In the genomic region with DNA sequence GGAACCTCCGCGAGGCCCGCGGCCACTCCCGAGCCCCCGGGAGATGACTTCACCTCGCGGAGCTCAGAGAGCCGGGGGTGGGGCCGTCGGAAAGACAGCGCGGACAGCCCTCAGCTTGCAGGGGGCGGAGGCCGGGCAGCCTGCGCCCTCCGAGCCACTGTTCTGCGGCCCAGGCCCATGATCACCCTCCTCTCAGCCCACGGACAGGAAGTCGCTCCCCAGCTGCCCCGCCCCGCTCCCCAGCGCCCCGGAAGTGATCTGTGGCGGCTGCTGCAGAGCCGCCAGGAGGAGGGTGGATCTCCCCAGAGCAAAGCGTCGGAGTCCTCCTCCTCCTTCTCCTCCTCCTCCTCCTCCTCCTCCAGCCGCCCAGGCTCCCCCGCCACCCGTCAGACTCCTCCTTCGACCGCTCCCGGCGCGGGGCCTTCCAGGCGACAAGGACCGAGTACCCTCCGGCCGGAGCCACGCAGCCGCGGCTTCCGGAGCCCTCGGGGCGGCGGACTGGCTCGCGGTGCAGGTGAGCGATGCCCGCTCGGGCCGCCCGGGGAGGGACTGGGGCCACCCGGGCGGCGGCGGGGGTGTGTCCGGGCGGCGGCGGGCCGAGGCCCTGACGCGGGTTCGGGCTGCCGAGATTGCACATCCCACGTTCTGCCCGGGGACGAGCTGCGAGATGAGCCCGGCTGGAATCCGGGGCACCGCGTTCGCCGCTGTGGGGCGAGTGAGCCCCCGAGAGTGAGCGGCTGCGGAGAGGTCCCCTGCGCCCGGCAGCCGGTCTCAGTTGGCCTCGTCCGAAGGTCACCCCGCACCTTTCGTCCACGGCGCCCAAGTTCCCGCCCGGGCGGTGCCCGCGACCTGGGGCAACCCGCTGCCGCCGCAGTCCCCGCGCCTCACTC, we compare ENCODE assay signal across 8 cellular contexts. TPM values are rescaled to one million over a fixed set of nuclear protein-coding genes. Genes with fewer than 3 reads are reported as not detected.
DNase-seq lines count a peak whose midpoint lies in the region; ATAC-seq lines count a peak whose summit lies in the region.

A gene with protein sequence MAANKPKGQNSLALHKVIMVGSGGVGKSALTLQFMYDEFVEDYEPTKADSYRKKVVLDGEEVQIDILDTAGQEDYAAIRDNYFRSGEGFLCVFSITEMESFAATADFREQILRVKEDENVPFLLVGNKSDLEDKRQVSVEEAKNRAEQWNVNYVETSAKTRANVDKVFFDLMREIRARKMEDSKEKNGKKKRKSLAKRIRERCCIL (plus strand): TSS at position 261 of the 890 bp plus-strand sequence. CDS start 63,096 bp downstream, outside the sequence.

- peak; percentile 23 to 96 (median 90) for DNase-seq in C1 segment of cervical spinal cord (lab: John Stamatoyannopoulos, UW)
- DNase-seq in NCI-H748 (lab: John Stamatoyannopoulos, UW; ENCODE audit: unreplicated experiment), result peak; percentile 93
- peak; percentile 79 to 85 for DNase-seq in activated CD4-positive, alpha-beta T cell treated with anti-CD3 and anti-CD28 coated beads, Interleukin-2, amount 50 U/mL, for 24 hours (ENCODE audit: low read depth in 1 of 2, low spot score in 1 of 2)
- peak; percentile 91 for DNase-seq in dedifferentiated amniotic fluid mesenchymal stem cell (ENCODE audit: extremely low spot score)
- peak; percentile 93 for DNase-seq in left lobe of liver (ENCODE audit: low spot score)
- DNase-seq in stimulated activated CD4-positive, alpha-beta T cell treated with anti-CD3 and anti-CD28 coated beads, Interleukin-2, amount 100 ng/mL, for 24 hours, result peak; percentile 91 to 92

- ATAC-seq in GM19328 (IDR thresholded peaks at IDR 0.05; ENCODE audit: unreplicated experiment) (peak; percentile 95), HG03469 (IDR thresholded peaks at IDR 0.05; ENCODE audit: unreplicated experiment) (peak; percentile 64), left lobe of liver (peak; percentile 98)

RNA-seq across cellular contexts. Expression of the gene that starts here (rescaled TPM):
- 7.8 TPM for total RNA-seq in left lobe of liver

Comparison
In these comparisons a context has a peak if more than half of its experiments do, and no peak if none do; other contexts are left out.
1. Peak in every context shown above with its lines: DNase-seq and ATAC-seq.